1 cellular context compared by ENCODE assay signal in the genomic region with DNA sequence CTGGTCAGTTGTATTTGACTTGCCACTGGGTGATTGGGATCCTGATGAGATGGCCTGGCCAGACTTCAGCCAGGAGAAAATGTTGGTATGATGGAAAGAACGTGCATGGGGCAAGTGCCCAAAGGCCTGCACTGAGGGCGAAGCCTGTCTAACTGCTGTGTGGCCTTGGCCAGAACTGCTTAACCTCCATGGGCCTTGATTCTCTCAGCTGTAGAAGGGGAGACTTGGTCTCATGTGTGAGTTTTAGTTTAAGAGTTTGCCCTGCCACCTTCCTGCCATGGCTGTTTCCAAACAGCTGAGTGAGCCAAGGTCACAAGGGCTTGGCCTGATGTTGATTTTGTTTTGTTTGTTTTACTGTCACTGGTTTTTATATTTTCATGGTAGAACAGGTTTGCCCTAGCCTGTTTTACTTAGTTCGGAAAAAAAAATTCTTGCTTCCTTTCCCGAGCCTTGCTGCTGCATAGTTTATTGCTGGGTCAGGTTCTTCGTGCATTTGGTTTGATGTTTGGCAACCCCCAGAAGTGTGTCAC.
TF ChIP-seq lines count a peak whose summit lies in the region.

No MANE protein-coding gene starts in this region.

TF ChIP-seq in HepG2, 621 proteins besides CTCF, POLR2A, EP300 and RAD21 (continued from another document and continues in another):
- TF ChIP-seq, protein P1, sequence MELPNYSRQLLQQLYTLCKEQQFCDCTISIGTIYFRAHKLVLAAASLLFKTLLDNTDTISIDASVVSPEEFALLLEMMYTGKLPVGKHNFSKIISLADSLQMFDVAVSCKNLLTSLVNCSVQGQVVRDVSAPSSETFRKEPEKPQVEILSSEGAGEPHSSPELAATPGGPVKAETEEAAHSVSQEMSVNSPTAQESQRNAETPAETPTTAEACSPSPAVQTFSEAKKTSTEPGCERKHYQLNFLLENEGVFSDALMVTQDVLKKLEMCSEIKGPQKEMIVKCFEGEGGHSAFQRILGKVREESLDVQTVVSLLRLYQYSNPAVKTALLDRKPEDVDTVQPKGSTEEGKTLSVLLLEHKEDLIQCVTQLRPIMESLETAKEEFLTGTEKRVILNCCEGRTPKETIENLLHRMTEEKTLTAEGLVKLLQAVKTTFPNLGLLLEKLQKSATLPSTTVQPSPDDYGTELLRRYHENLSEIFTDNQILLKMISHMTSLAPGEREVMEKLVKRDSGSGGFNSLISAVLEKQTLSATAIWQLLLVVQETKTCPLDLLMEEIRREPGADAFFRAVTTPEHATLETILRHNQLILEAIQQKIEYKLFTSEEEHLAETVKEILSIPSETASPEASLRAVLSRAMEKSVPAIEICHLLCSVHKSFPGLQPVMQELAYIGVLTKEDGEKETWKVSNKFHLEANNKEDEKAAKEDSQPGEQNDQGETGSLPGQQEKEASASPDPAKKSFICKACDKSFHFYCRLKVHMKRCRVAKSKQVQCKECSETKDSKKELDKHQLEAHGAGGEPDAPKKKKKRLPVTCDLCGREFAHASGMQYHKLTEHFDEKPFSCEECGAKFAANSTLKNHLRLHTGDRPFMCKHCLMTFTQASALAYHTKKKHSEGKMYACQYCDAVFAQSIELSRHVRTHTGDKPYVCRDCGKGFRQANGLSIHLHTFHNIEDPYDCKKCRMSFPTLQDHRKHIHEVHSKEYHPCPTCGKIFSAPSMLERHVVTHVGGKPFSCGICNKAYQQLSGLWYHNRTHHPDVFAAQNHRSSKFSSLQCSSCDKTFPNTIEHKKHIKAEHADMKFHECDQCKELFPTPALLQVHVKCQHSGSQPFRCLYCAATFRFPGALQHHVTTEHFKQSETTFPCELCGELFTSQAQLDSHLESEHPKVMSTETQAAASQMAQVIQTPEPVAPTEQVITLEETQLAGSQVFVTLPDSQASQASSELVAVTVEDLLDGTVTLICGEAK (IDR thresholded peaks at IDR 0.05) = no peak
- TF ChIP-seq, protein P1 (CRISPR knock-in tag; IDR thresholded peaks at IDR 0.05) = peak; percentile 65
- no peak for TF ChIP-seq ARNT2 (CRISPR knock-in tag; IDR thresholded peaks at IDR 0.05; ENCODE audit: low read depth)
- TF ChIP-seq, protein P2, sequence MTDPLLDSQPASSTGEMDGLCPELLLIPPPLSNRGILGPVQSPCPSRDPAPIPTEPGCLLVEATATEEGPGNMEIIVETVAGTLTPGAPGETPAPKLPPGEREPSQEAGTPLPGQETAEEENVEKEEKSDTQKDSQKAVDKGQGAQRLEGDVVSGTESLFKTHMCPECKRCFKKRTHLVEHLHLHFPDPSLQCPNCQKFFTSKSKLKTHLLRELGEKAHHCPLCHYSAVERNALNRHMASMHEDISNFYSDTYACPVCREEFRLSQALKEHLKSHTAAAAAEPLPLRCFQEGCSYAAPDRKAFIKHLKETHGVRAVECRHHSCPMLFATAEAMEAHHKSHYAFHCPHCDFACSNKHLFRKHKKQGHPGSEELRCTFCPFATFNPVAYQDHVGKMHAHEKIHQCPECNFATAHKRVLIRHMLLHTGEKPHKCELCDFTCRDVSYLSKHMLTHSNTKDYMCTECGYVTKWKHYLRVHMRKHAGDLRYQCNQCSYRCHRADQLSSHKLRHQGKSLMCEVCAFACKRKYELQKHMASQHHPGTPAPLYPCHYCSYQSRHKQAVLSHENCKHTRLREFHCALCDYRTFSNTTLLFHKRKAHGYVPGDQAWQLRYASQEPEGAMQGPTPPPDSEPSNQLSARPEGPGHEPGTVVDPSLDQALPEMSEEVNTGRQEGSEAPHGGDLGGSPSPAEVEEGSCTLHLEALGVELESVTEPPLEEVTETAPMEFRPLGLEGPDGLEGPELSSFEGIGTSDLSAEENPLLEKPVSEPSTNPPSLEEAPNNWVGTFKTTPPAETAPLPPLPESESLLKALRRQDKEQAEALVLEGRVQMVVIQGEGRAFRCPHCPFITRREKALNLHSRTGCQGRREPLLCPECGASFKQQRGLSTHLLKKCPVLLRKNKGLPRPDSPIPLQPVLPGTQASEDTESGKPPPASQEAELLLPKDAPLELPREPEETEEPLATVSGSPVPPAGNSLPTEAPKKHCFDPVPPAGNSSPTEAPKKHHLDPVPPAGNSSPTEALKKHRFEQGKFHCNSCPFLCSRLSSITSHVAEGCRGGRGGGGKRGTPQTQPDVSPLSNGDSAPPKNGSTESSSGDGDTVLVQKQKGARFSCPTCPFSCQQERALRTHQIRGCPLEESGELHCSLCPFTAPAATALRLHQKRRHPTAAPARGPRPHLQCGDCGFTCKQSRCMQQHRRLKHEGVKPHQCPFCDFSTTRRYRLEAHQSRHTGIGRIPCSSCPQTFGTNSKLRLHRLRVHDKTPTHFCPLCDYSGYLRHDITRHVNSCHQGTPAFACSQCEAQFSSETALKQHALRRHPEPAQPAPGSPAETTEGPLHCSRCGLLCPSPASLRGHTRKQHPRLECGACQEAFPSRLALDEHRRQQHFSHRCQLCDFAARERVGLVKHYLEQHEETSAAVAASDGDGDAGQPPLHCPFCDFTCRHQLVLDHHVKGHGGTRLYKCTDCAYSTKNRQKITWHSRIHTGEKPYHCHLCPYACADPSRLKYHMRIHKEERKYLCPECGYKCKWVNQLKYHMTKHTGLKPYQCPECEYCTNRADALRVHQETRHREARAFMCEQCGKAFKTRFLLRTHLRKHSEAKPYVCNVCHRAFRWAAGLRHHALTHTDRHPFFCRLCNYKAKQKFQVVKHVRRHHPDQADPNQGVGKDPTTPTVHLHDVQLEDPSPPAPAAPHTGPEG (CRISPR knock-in tag; IDR thresholded peaks at IDR 0.05) = no peak
- TF ChIP-seq, protein P3, sequence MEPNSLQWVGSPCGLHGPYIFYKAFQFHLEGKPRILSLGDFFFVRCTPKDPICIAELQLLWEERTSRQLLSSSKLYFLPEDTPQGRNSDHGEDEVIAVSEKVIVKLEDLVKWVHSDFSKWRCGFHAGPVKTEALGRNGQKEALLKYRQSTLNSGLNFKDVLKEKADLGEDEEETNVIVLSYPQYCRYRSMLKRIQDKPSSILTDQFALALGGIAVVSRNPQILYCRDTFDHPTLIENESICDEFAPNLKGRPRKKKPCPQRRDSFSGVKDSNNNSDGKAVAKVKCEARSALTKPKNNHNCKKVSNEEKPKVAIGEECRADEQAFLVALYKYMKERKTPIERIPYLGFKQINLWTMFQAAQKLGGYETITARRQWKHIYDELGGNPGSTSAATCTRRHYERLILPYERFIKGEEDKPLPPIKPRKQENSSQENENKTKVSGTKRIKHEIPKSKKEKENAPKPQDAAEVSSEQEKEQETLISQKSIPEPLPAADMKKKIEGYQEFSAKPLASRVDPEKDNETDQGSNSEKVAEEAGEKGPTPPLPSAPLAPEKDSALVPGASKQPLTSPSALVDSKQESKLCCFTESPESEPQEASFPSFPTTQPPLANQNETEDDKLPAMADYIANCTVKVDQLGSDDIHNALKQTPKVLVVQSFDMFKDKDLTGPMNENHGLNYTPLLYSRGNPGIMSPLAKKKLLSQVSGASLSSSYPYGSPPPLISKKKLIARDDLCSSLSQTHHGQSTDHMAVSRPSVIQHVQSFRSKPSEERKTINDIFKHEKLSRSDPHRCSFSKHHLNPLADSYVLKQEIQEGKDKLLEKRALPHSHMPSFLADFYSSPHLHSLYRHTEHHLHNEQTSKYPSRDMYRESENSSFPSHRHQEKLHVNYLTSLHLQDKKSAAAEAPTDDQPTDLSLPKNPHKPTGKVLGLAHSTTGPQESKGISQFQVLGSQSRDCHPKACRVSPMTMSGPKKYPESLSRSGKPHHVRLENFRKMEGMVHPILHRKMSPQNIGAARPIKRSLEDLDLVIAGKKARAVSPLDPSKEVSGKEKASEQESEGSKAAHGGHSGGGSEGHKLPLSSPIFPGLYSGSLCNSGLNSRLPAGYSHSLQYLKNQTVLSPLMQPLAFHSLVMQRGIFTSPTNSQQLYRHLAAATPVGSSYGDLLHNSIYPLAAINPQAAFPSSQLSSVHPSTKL (CRISPR knock-in tag; IDR thresholded peaks at IDR 0.05) = peak; percentile 93
- TF ChIP-seq, protein P4, sequence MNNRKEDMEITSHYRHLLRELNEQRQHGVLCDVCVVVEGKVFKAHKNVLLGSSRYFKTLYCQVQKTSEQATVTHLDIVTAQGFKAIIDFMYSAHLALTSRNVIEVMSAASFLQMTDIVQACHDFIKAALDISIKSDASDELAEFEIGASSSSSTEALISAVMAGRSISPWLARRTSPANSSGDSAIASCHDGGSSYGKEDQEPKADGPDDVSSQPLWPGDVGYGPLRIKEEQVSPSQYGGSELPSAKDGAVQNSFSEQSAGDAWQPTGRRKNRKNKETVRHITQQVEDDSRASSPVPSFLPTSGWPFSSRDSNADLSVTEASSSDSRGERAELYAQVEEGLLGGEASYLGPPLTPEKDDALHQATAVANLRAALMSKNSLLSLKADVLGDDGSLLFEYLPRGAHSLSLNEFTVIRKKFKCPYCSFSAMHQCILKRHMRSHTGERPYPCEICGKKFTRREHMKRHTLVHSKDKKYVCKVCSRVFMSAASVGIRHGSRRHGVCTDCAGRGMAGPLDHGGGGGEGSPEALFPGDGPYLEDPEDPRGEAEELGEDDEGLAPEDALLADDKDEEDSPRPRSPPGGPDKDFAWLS (CRISPR knock-in tag; IDR thresholded peaks at IDR 0.05; ENCODE audit: borderline replicate concordance) = no peak
- TF ChIP-seq ZNF136 (CRISPR knock-in tag; IDR thresholded peaks at IDR 0.05; ENCODE audit: low read depth) = no peak
- no peak for TF ChIP-seq NFE2L1 (CRISPR knock-in tag; IDR thresholded peaks at IDR 0.05; ENCODE audit: borderline replicate concordance)
- TF ChIP-seq ZNF235 (CRISPR knock-in tag; IDR thresholded peaks at IDR 0.05; ENCODE audit: borderline replicate concordance) = no peak
- peak; percentile 86 for TF ChIP-seq HDAC2 (CRISPR knock-in tag; IDR thresholded peaks at IDR 0.05)
- TF ChIP-seq TSC22D2 (CRISPR knock-in tag; IDR thresholded peaks at IDR 0.05; ENCODE audit: borderline replicate concordance) = no peak
- TF ChIP-seq, protein P5, sequence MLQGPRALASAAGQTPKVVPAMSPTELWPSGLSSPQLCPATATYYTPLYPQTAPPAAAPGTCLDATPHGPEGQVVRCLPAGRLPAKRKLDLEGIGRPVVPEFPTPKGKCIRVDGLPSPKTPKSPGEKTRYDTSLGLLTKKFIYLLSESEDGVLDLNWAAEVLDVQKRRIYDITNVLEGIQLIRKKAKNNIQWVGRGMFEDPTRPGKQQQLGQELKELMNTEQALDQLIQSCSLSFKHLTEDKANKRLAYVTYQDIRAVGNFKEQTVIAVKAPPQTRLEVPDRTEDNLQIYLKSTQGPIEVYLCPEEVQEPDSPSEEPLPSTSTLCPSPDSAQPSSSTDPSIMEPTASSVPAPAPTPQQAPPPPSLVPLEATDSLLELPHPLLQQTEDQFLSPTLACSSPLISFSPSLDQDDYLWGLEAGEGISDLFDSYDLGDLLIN (CRISPR knock-in tag; IDR thresholded peaks at IDR 0.05; ENCODE audit: borderline replicate concordance) = no peak
- peak; percentile 68; the same call in 1 of the 2 replicates for TF ChIP-seq JUND (CRISPR knock-in tag; IDR thresholded peaks at IDR 0.05)
- no peak for TF ChIP-seq ZNF101 (CRISPR knock-in tag; IDR thresholded peaks at IDR 0.05; ENCODE audit: borderline replicate concordance, low read depth)
- 0 out of 2 replicates have a peak, but pooled peaks have one; percentile 38 for TF ChIP-seq AKAP8 (CRISPR knock-in tag; IDR thresholded peaks at IDR 0.05)
- TF ChIP-seq, protein P6, sequence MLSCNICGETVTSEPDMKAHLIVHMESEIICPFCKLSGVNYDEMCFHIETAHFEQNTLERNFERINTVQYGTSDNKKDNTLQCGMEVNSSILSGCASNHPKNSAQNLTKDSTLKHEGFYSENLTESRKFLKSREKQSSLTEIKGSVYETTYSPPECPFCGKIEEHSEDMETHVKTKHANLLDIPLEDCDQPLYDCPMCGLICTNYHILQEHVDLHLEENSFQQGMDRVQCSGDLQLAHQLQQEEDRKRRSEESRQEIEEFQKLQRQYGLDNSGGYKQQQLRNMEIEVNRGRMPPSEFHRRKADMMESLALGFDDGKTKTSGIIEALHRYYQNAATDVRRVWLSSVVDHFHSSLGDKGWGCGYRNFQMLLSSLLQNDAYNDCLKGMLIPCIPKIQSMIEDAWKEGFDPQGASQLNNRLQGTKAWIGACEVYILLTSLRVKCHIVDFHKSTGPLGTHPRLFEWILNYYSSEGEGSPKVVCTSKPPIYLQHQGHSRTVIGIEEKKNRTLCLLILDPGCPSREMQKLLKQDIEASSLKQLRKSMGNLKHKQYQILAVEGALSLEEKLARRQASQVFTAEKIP (CRISPR knock-in tag; IDR thresholded peaks at IDR 0.05; ENCODE audit: borderline replicate concordance) = no peak
- TF ChIP-seq ZNF75D (CRISPR knock-in tag; IDR thresholded peaks at IDR 0.05; ENCODE audit: borderline replicate concordance) = no peak
- TF ChIP-seq ZFAT (CRISPR knock-in tag; conservative IDR thresholded peaks at IDR 0.05) = no peak
- TF ChIP-seq, protein P7, sequence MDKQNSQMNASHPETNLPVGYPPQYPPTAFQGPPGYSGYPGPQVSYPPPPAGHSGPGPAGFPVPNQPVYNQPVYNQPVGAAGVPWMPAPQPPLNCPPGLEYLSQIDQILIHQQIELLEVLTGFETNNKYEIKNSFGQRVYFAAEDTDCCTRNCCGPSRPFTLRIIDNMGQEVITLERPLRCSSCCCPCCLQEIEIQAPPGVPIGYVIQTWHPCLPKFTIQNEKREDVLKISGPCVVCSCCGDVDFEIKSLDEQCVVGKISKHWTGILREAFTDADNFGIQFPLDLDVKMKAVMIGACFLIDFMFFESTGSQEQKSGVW (CRISPR knock-in tag; IDR thresholded peaks at IDR 0.05; ENCODE audit: borderline replicate concordance) = no peak
